15 cellular contexts compared by ENCODE assay signal in genomic region chr4:60683357-60683756, GRCh38.
DNase-seq lines count a peak whose midpoint lies in the region; TF ChIP-seq lines count a peak whose summit lies in the region.
"Had no signal": no experiment of that assay in that cellular context is flagged by ENCODE, and none has a peak within 500 bp of the region (broad histone marks: within the 10 kb centered on the region; RNA-seq: fewer than 3 reads in every experiment).

No MANE protein-coding gene starts in this region.

- H3K27ac Mint-ChIP-seq in neural crest cell (ENCODE audit: unreplicated experiment), result peak overlapping the region; percentile 44
- H3K27ac Mint-ChIP-seq: activated naive CD4-positive, alpha-beta T cell treated with anti-CD3 and anti-CD28 coated beads, Interleukin-2, amount 50 U/mL, for 72 hours; nephron; type B pancreatic cell had no signal

- intact Hi-C loops in prostate gland (cut with DNase I), result no loop called here

- no peaks in the 10 kb centered on the region for H3K27me3 ChIP-seq in MG63
- no peaks in the 10 kb centered on the region for H3K27me3 ChIP-seq in prostate gland (replicated peaks; ENCODE audit: insufficient read depth)

- no peak for TF ChIP-seq POLR2A in prostate gland (IDR thresholded peaks at IDR 0.05)

- H3K4me3 ChIP-seq in AG10803 (ENCODE audit: low read length), result peak overlapping the region; percentile 2; the same call in 1 of the 2 replicates
- H3K4me3 ChIP-seq in MG63, result no peak overlapping the region
- H3K4me3 ChIP-seq in cardiac fibroblast (replicated peaks in 1 of 2; ENCODE audit: low read depth in 2 of 2, low read length in 2 of 2), result peak overlapping the region in 1 of 2 donors; percentile 13
- no peak overlapping the region for H3K4me3 ChIP-seq in prostate gland

- no peaks in the 10 kb centered on the region for H3K27me3 Mint-ChIP-seq in neural crest cell (ENCODE audit: low read depth)
- H3K27me3 Mint-ChIP-seq: type B pancreatic cell had no signal

- no peak overlapping the region for H3K4me3 Mint-ChIP-seq in neural crest cell
- H3K4me3 Mint-ChIP-seq: nephron, type B pancreatic cell had no signal

- H3K9me3 ChIP-seq in MG63, result no peaks in the 10 kb centered on the region
- no peaks in the 10 kb centered on the region for H3K9me3 ChIP-seq in prostate gland

- H3K36me3 ChIP-seq in MG63 (no peaks in the 10 kb centered on the region), prostate gland (no peaks in the 10 kb centered on the region)

- TF ChIP-seq CTCF in AG10803 (conservative IDR thresholded peaks at IDR 0.05; ENCODE audit: low read length) (no peak), cardiac fibroblast (IDR thresholded peaks at IDR 0.05; ENCODE audit: low read depth, low read length) (no peak), neural crest cell (conservative IDR thresholded peaks at IDR 0.05) (no peak), prostate gland (IDR thresholded peaks at IDR 0.05) (no peak)

- no peak overlapping the region for H3K27ac ChIP-seq in prostate gland

- no peaks in the 10 kb centered on the region for H3K36me3 Mint-ChIP-seq in neural crest cell (ENCODE audit: low read depth)
- H3K36me3 Mint-ChIP-seq: activated naive CD4-positive, alpha-beta T cell treated with anti-CD3 and anti-CD28 coated beads, Interleukin-2, amount 50 U/mL, for 72 hours; type B pancreatic cell had no signal

- DNase-seq in AG10803 (ENCODE audit: low read depth) (peak; percentile 66), MG63 (peak; percentile 46), cardiac fibroblast (ENCODE audit: low read depth in 2 of 2) (peak; percentile 39 to 94), neural crest cell (ENCODE audit: low read depth, low spot score) (no peak), germinal center (ENCODE audit: low spot score) (no peak), prostate gland (ENCODE audit: low spot score) (no peak), kidney glomerular epithelial cell (lab: John Stamatoyannopoulos, UW) (no peak), cerebellar nuclear complex (lab: John Stamatoyannopoulos, UW) (no peak)
- DNase-seq: activated CD4-positive, CD25-positive, alpha-beta regulatory T cell; DMS79; effector CD8-positive, alpha-beta T cell; hypothalamus had no signal

- WGBS in prostate gland, result 81% methylated on average over 1 of the region's 1 CpG

- H3K4me1 ChIP-seq in prostate gland (replicated peaks), result no peaks in the 10 kb centered on the region

- H3K4me1 Mint-ChIP-seq in neural crest cell, result no peaks in the 10 kb centered on the region
- H3K4me1 Mint-ChIP-seq: nephron had no signal

- H3K9me3 Mint-ChIP-seq in neural crest cell, result no peaks in the 10 kb centered on the region
- H3K9me3 Mint-ChIP-seq: nephron, type B pancreatic cell had no signal

Comparison
In these comparisons a context has a peak if more than half of its experiments do, and no peak if none do; other contexts are left out.
1. DNase-seq: peak in AG10803 (single experiment), MG63 (single experiment) and cardiac fibroblast (2 of 2); none in neural crest cell (single experiment), germinal center (single experiment), prostate gland (single experiment), kidney glomerular epithelial cell (single experiment) and cerebellar nuclear complex (0 of 2).